8 cellular contexts compared by ENCODE assay signal in genomic region chr5:140261403-140262171, GRCh38. TPM values are rescaled to one million over a fixed set of nuclear protein-coding genes. Genes with fewer than 3 reads are reported as not detected.
DNase-seq lines count a peak whose midpoint lies in the region; ATAC-seq and TF ChIP-seq lines count a peak whose summit lies in the region.

No MANE protein-coding gene starts in this region.

- H3K27me3 Mint-ChIP-seq in activated CD8-positive, alpha-beta memory T cell treated with anti-CD3 and anti-CD28 coated beads, Interleukin-2, amount 10 ng/mL, durations not matched to agents 7 days and 5 days: no peaks in the 10 kb centered on the region
- no peaks in the 10 kb centered on the region for H3K27me3 Mint-ChIP-seq in chondrocyte (ENCODE audit: low read depth)

- H3K9me3 Mint-ChIP-seq in activated CD8-positive, alpha-beta memory T cell treated with anti-CD3 and anti-CD28 coated beads, Interleukin-2, amount 10 ng/mL, durations not matched to agents 7 days and 5 days (ENCODE audit: low read depth): no peaks in the 10 kb centered on the region
- no peaks in the 10 kb centered on the region for H3K9me3 Mint-ChIP-seq in chondrocyte (ENCODE audit: low read depth)

- no peak for DNase-seq in activated CD8-positive, alpha-beta memory T cell treated with anti-CD3 and anti-CD28 coated beads, Interleukin-2, amount 10 ng/mL, durations not matched to agents 7 days and 5 days
- DNase-seq in activated CD8-positive, alpha-beta memory T cell treated with anti-CD3 and anti-CD28 coated beads for 24 hours: no peak
- DNase-seq in NOMO-1 treated with DMSO at 0.1 percent for 48 hours (lab: John Stamatoyannopoulos, UW; ENCODE audit: unreplicated experiment) (peak; percentile 77), chondrocyte (ENCODE audit: low spot score) (no peak), left colon (peak; percentile 62 to 85), NCI-H1048 (lab: John Stamatoyannopoulos, UW) (no peak)

- peaks cover 38% of the 10 kb centered on the region for H3K36me3 Mint-ChIP-seq in activated CD8-positive, alpha-beta memory T cell treated with anti-CD3 and anti-CD28 coated beads, Interleukin-2, amount 10 ng/mL, durations not matched to agents 7 days and 5 days
- peaks cover 4% of the 10 kb centered on the region for H3K36me3 Mint-ChIP-seq in chondrocyte (ENCODE audit: low read depth)

- H3K4me3 Mint-ChIP-seq in activated CD8-positive, alpha-beta memory T cell treated with anti-CD3 and anti-CD28 coated beads, Interleukin-2, amount 10 ng/mL, durations not matched to agents 7 days and 5 days: no peak overlapping the region
- H3K4me3 Mint-ChIP-seq in chondrocyte (ENCODE audit: unreplicated experiment): no peak overlapping the region

- H3K4me1 Mint-ChIP-seq in activated CD8-positive, alpha-beta memory T cell treated with anti-CD3 and anti-CD28 coated beads, Interleukin-2, amount 10 ng/mL, durations not matched to agents 7 days and 5 days: peaks cover 63% of the 10 kb centered on the region
- peaks cover 30% of the 10 kb centered on the region for H3K4me1 Mint-ChIP-seq in chondrocyte (ENCODE audit: low read depth)

- ATAC-seq in activated CD8-positive, alpha-beta memory T cell treated with anti-CD3 and anti-CD28 coated beads, Interleukin-2, amount 10 ng/mL, durations not matched to agents 7 days and 5 days: peak; percentile 72
- ATAC-seq in left colon: peak; percentile 83
- ATAC-seq in HG03520 (IDR thresholded peaks at IDR 0.05; ENCODE audit: unreplicated experiment): no peak

- intact Hi-C loops in left colon (cut with DNase I, micrococcal nuclease): no loop called here

- peak overlapping the region; percentile 62 for H3K27ac ChIP-seq in temporal lobe (ENCODE audit: low read depth, low read length)

- CTCF ChIA-PET in activated CD8-positive, alpha-beta memory T cell treated with anti-CD3 and anti-CD28 coated beads, Interleukin-2, amount 10 ng/mL, durations not matched to agents 7 days and 5 days (lab: Charles Lee): interaction anchor here (0.6 to 4.1 kb wide), 7 partner anchors 8 to 102 kb away, joined by 3 to 19 read pairs (median 4); no protein-coding TSS in a partner anchor

- H3K27ac Mint-ChIP-seq in activated CD8-positive, alpha-beta memory T cell treated with anti-CD3 and anti-CD28 coated beads, Interleukin-2, amount 10 ng/mL, durations not matched to agents 7 days and 5 days: peak overlapping the region; percentile 2
- peak overlapping the region; percentile 67 for H3K27ac Mint-ChIP-seq in chondrocyte (ENCODE audit: unreplicated experiment)

- TF ChIP-seq CTCF in chondrocyte (IDR thresholded peaks at IDR 0.05): peak; percentile 51

RNA-seq across cellular contexts. Expression of gene PFDN1, which starts 41.3 kb away (rescaled TPM):
- total RNA-seq in activated CD8-positive, alpha-beta memory T cell treated with anti-CD3 and anti-CD28 coated beads, Interleukin-2, amount 10 ng/mL, durations not matched to agents 7 days and 5 days: 10 to 100 TPM; 48.9 to 57.5 TPM
- total RNA-seq in chondrocyte (44.5 to 50.5 TPM (median 49.0 TPM) in 3 replicates), left colon (10 to 100 TPM; 37.2 TPM), temporal lobe (45.5 TPM)

Comparison
In these comparisons a context has a peak if more than half of its experiments do, and no peak if none do; other contexts are left out.
1. DNase-seq: peak in NOMO-1 treated with DMSO at 0.1 percent for 48 hours (single experiment) and left colon (2 of 2); none in activated CD8-positive, alpha-beta memory T cell treated with anti-CD3 and anti-CD28 coated beads, Interleukin-2, amount 10 ng/mL, durations not matched to agents 7 days and 5 days (single experiment), activated CD8-positive, alpha-beta memory T cell treated with anti-CD3 and anti-CD28 coated beads for 24 hours (single experiment), chondrocyte (single experiment) and NCI-H1048 (single experiment).